Comparison of ENCODE assay signal across 8 cellular contexts in genomic region chr19:2627319-2627829, GRCh38.
DNase-seq lines count a peak whose midpoint lies in the region; ATAC-seq and TF ChIP-seq lines count a peak whose summit lies in the region.

No MANE protein-coding gene starts in this region.

- H3K27ac ChIP-seq in CD4-positive, alpha-beta T cell (ENCODE audit: low read depth, low read length): peak overlapping the region; percentile 11
- peak overlapping the region in 1 of 2 donors; percentile 81 for H3K27ac ChIP-seq in aorta (ENCODE audit: low read depth in 1 of 2, low read length in 2 of 2)

- POLR2A ChIA-PET in CD4-positive, alpha-beta T cell (lab: Charles Lee): interaction anchor here (1.8 kb wide), 1 partner anchor 151 kb away, joined by 7 read pairs; the partner anchor contains the start of gene GADD45B
- POLR2A ChIA-PET in Caco-2 (lab: Charles Lee): no interaction called here

- no peaks in the 10 kb centered on the region for H3K4me1 ChIP-seq in aorta (ENCODE audit: control insufficient read depth in 1 of 2, insufficient read depth in 2 of 2, low read length in 2 of 2)
- no peaks in the 10 kb centered on the region for H3K4me1 ChIP-seq in Caco-2

- H3K36me3 Mint-ChIP-seq in CD4-positive, alpha-beta T cell (ENCODE audit: low read depth): no peaks in the 10 kb centered on the region
- H3K36me3 Mint-ChIP-seq in Caco-2 (ENCODE audit: insufficient read depth, unreplicated experiment): peaks cover 6% of the 10 kb centered on the region

- CTCF ChIA-PET in CD4-positive, alpha-beta T cell (lab: Charles Lee): interaction anchor here (1.7 to 2.4 kb wide), 3 partner anchors 10 to 16 kb away, joined by 4 to 19 read pairs (median 11); no protein-coding TSS in a partner anchor
- CTCF ChIA-PET in Caco-2 (lab: Charles Lee): interaction anchor here (0.5 kb wide), 1 partner anchor 323 kb away, joined by 4 read pairs; no protein-coding TSS in a partner anchor

- peaks cover 7% of the 10 kb centered on the region for H3K9me3 ChIP-seq in CD4-positive, alpha-beta T cell (ENCODE audit: control insufficient read depth, low read length)
- H3K9me3 ChIP-seq in aorta (ENCODE audit: control insufficient read depth, low read length) (no peaks in the 10 kb centered on the region), Caco-2 (peaks cover 16% of the 10 kb centered on the region; the same call in 1 of the 2 replicates)

- no peak for DNase-seq in CD4-positive, alpha-beta T cell
- peak; percentile 66 to 74 for DNase-seq in activated CD4-positive, alpha-beta T cell treated with anti-CD3 and anti-CD28 coated beads, Interleukin-2, amount 50 U/mL, for 48 hours
- DNase-seq in fibroblast of peridontal ligament (ENCODE audit: extremely low read depth): peak; percentile 92
- peak in 52 of 56 donors; percentile 14 to 89 (median 62) for DNase-seq in nucleus accumbens (lab: John Stamatoyannopoulos, UW)
- DNase-seq in aorta: peak; percentile 92 to 94
- DNase-seq in Caco-2: no peak

- intact Hi-C loops in CD4-positive, alpha-beta T cell (cut with DNase I, micrococcal nuclease): no loop called here
- intact Hi-C loops in aorta (cut with DNase I) (loop anchor here in 1 of 2 donors (1.0 kb wide), 1 partner anchor 16 kb away; no protein-coding TSS in a partner anchor), Caco-2 (cut with micrococcal nuclease; ENCODE audit: unreplicated experiment) (no loop called here)

- peak; percentile 26 for ATAC-seq in CD4-positive, alpha-beta T cell (ENCODE audit: poor library complexity)
- ATAC-seq in HG03108 (IDR thresholded peaks at IDR 0.05; ENCODE audit: unreplicated experiment) (peak; percentile 47), aorta (ENCODE audit: low FRiP score) (peak; percentile 81), GM19351 (IDR thresholded peaks at IDR 0.05; ENCODE audit: unreplicated experiment) (no peak)

- no peak overlapping the region for H3K4me3 Mint-ChIP-seq in CD4-positive, alpha-beta T cell
- H3K4me3 Mint-ChIP-seq in Caco-2 (ENCODE audit: unreplicated experiment): no peak overlapping the region

- peaks cover 51% of the 10 kb centered on the region for H3K4me1 Mint-ChIP-seq in CD4-positive, alpha-beta T cell (ENCODE audit: low read depth)
- H3K4me1 Mint-ChIP-seq in Caco-2 (ENCODE audit: low read depth, unreplicated experiment): no peaks in the 10 kb centered on the region

- H3K4me3 ChIP-seq in aorta (ENCODE audit: low read length in 2 of 2) (no peak overlapping the region), Caco-2 (ENCODE audit: low read depth, low read length) (no peak overlapping the region)

- H3K27ac Mint-ChIP-seq in CD4-positive, alpha-beta T cell: peak overlapping the region; percentile 81
- H3K27ac Mint-ChIP-seq in Caco-2 (ENCODE audit: unreplicated experiment): no peak overlapping the region

- no peaks in the 10 kb centered on the region for H3K27me3 ChIP-seq in CD4-positive, alpha-beta T cell (ENCODE audit: control insufficient read depth, insufficient read depth, low read length)
- no peaks in the 10 kb centered on the region for H3K27me3 ChIP-seq in aorta (ENCODE audit: control insufficient read depth in 1 of 2, insufficient read depth in 2 of 2, low read length in 1 of 2)
- H3K27me3 ChIP-seq in Caco-2 (replicated peaks; ENCODE audit: control insufficient read depth, insufficient read depth, low read length): no peaks in the 10 kb centered on the region

- WGBS in aorta, 2 donors: 9 to 12% methylated on average over 17 of the region's 17 CpGs

- no peaks in the 10 kb centered on the region for H3K36me3 ChIP-seq in aorta (ENCODE audit: control insufficient read depth in 1 of 2, insufficient read depth in 2 of 2, low read length in 1 of 2)
- H3K36me3 ChIP-seq in Caco-2 (ENCODE audit: control insufficient read depth, insufficient read depth, low read length): no peaks in the 10 kb centered on the region

- TF ChIP-seq CTCF in CD4-positive, alpha-beta T cell (IDR thresholded peaks at IDR 0.05): no peak
- no peak for TF ChIP-seq CTCF in Caco-2 (IDR thresholded peaks at IDR 0.05; ENCODE audit: insufficient read depth in 1 of 2, low read depth in 1 of 2, low read length in 1 of 2, severe bottlenecking in 1 of 2, unreplicated experiment in 1 of 2)

- H3K9me3 Mint-ChIP-seq in CD4-positive, alpha-beta T cell: no peaks in the 10 kb centered on the region
- peaks cover 18% of the 10 kb centered on the region for H3K9me3 Mint-ChIP-seq in Caco-2 (ENCODE audit: unreplicated experiment)

- H3K27me3 Mint-ChIP-seq in CD4-positive, alpha-beta T cell: no peaks in the 10 kb centered on the region
- no peaks in the 10 kb centered on the region for H3K27me3 Mint-ChIP-seq in Caco-2 (ENCODE audit: insufficient read depth, unreplicated experiment)

- no TSS peak for BruUV-seq in Caco-2 (replicated peaks; lab: Mats Ljungman, UMichigan)

Comparison
In these comparisons a context has a peak if more than half of its experiments do, and no peak if none do; other contexts are left out.
1. DNase-seq: peak in activated CD4-positive, alpha-beta T cell treated with anti-CD3 and anti-CD28 coated beads, Interleukin-2, amount 50 U/mL, for 48 hours (2 of 2), fibroblast of peridontal ligament (single experiment), nucleus accumbens (52 of 56) and aorta (2 of 2); none in CD4-positive, alpha-beta T cell (0 of 10) and Caco-2 (0 of 2).